Comparison of ENCODE assay signal across 12 cellular contexts in the genomic region with DNA sequence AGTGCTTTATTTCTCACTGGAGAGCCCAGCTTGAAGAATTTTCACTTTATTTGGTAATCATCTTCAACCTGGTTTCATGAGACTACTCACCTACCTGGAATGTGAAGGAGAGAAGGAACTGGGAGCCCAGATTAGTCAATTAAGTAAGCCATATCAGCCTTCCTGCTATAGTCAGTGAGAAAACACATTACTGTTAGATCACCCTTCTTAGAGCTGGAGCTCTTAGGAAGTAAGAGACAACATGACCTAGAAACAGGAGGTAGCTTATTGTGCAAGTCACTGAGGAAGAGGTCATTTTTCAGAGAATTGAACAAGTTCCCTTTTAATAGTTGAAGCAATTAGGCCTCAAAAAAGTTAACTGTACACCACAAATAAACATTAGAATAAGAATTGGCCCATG. TPM values are rescaled to one million over a fixed set of nuclear protein-coding genes. Genes with fewer than 3 reads are reported as not detected.
DNase-seq lines count a peak whose midpoint lies in the region; ATAC-seq and TF ChIP-seq lines count a peak whose summit lies in the region.
"Had no signal": no experiment of that assay in that cellular context is flagged by ENCODE, and none has a peak within 500 bp of the region (broad histone marks: within the 10 kb centered on the region; RNA-seq: fewer than 3 reads in every experiment).

No MANE protein-coding gene starts in this region.

- H3K4me1 Mint-ChIP-seq in natural killer cell treated with Interleukin-12 subunit alpha and Interleukin-12 subunit beta and Interleukin-15 and Interleukin-18, amount 100 ng/mL, for 72 hours (ENCODE audit: low read depth in 2 of 2) = peaks cover 0 to 4% of the 10 kb centered on the region in 2 donors
- peaks cover 0 to 4% (median under 1%) of the 10 kb centered on the region in 4 donors for H3K4me1 Mint-ChIP-seq in CD4-positive, alpha-beta memory T cell
- H3K4me1 Mint-ChIP-seq: mesothelial cell of epicardium had no signal

- peak overlapping the region; percentile 61 to 80 for H3K27ac Mint-ChIP-seq in natural killer cell treated with Interleukin-12 subunit alpha and Interleukin-12 subunit beta and Interleukin-15 and Interleukin-18, amount 100 ng/mL, for 72 hours
- peak overlapping the region in 2 of 7 donors; percentile 32 to 42 for H3K27ac Mint-ChIP-seq in CD4-positive, alpha-beta memory T cell
- H3K27ac Mint-ChIP-seq: mesothelial cell of epicardium had no signal

- H3K4me1 ChIP-seq in CD4-positive, alpha-beta memory T cell (ENCODE audit: insufficient read depth, low read length) = no peaks in the 10 kb centered on the region
- no peaks in the 10 kb centered on the region for H3K4me1 ChIP-seq in BE2C
- H3K4me1 ChIP-seq: testis had no signal

- H3K9me3 ChIP-seq in CD4-positive, alpha-beta memory T cell (ENCODE audit: control insufficient read depth in 1 of 2, low read length in 2 of 2) = no peaks in the 10 kb centered on the region
- no peaks in the 10 kb centered on the region for H3K9me3 ChIP-seq in BE2C
- H3K9me3 ChIP-seq: testis had no signal

- CTCF ChIA-PET in CD4-positive, alpha-beta memory T cell (lab: Charles Lee; ENCODE audit: partially characterized antibody) = no interaction called here

- peak in 1 of 2 donors; percentile 46 for ATAC-seq in natural killer cell treated with Interleukin-12 subunit alpha and Interleukin-12 subunit beta and Interleukin-15 and Interleukin-18, amount 100 ng/mL, for 72 hours
- ATAC-seq in HG03457 (IDR thresholded peaks at IDR 0.05; ENCODE audit: unreplicated experiment) = no peak

- H3K36me3 ChIP-seq in CD4-positive, alpha-beta memory T cell (ENCODE audit: insufficient read depth, low read length) = peaks cover 11% of the 10 kb centered on the region
- H3K36me3 ChIP-seq in BE2C = no peaks in the 10 kb centered on the region

- no peaks in the 10 kb centered on the region for H3K27me3 ChIP-seq in CD4-positive, alpha-beta memory T cell (ENCODE audit: insufficient read depth, low read length)
- no peaks in the 10 kb centered on the region for H3K27me3 ChIP-seq in BE2C
- H3K27me3 ChIP-seq: testis had no signal

- peak overlapping the region; percentile 22 for H3K27ac ChIP-seq in caudate nucleus (ENCODE audit: low read depth, low read length)
- H3K27ac ChIP-seq in CD4-positive, alpha-beta memory T cell (ENCODE audit: low read depth, low read length) = no peak overlapping the region
- H3K27ac ChIP-seq: testis had no signal

- intact Hi-C loops in posterior cingulate gyrus (cut with DNase I) = loop anchor here (10.0 kb wide), 1 partner anchor 90 kb away; no protein-coding TSS in a partner anchor
- intact Hi-C loops in CD4-positive, alpha-beta memory T cell (cut with micrococcal nuclease) = no loop called here

- H3K4me3 ChIP-seq in NB4 (ENCODE audit: low read depth, low read length) (no peak overlapping the region), BE2C (ENCODE audit: low read depth, low read length) (no peak overlapping the region)
- H3K4me3 ChIP-seq in CD4-positive, alpha-beta memory T cell (ENCODE audit: low read length in 2 of 2) = no peak overlapping the region
- H3K4me3 ChIP-seq: testis had no signal

- TF ChIP-seq CTCF in NB4 (IDR thresholded peaks at IDR 0.05; ENCODE audit: low read depth, low read length) (no peak), BE2C (IDR thresholded peaks at IDR 0.05; ENCODE audit: low read depth, low read length) (no peak)

- H3K4me3 Mint-ChIP-seq in natural killer cell treated with Interleukin-12 subunit alpha and Interleukin-12 subunit beta and Interleukin-15 and Interleukin-18, amount 100 ng/mL, for 72 hours = no peak overlapping the region
- no peak overlapping the region for H3K4me3 Mint-ChIP-seq in CD4-positive, alpha-beta memory T cell
- H3K4me3 Mint-ChIP-seq: mesothelial cell of epicardium had no signal

- DNase-seq in EL (peak; percentile 69), NB4 (ENCODE audit: low read depth) (peak; percentile 81), caudate nucleus (lab: John Stamatoyannopoulos, UW) (no peak), posterior cingulate gyrus (no peak), BE2C (no peak)
- DNase-seq in natural killer cell treated with Interleukin-12 subunit alpha and Interleukin-12 subunit beta and Interleukin-15 and Interleukin-18, amount 100 ng/mL, for 72 hours (ENCODE audit: low spot score) = no peak
- no peak for DNase-seq in CD4-positive, alpha-beta memory T cell
- DNase-seq: activated CD4-positive, alpha-beta T cell treated with anti-CD3 and anti-CD28 coated beads, Interleukin-2, amount 50 U/mL, for 48 hours; NCI-H774; testis had no signal

- no peaks in the 10 kb centered on the region for H3K9me3 Mint-ChIP-seq in natural killer cell treated with Interleukin-12 subunit alpha and Interleukin-12 subunit beta and Interleukin-15 and Interleukin-18, amount 100 ng/mL, for 72 hours
- no peaks in the 10 kb centered on the region for H3K9me3 Mint-ChIP-seq in CD4-positive, alpha-beta memory T cell

- peaks cover 18% of the 10 kb centered on the region for H3K36me3 Mint-ChIP-seq in natural killer cell treated with Interleukin-12 subunit alpha and Interleukin-12 subunit beta and Interleukin-15 and Interleukin-18, amount 100 ng/mL, for 72 hours
- H3K36me3 Mint-ChIP-seq in CD4-positive, alpha-beta memory T cell = peaks cover 43 to 52% of the 10 kb centered on the region in 2 donors

- H3K27me3 Mint-ChIP-seq in natural killer cell treated with Interleukin-12 subunit alpha and Interleukin-12 subunit beta and Interleukin-15 and Interleukin-18, amount 100 ng/mL, for 72 hours = no peaks in the 10 kb centered on the region
- no peaks in the 10 kb centered on the region for H3K27me3 Mint-ChIP-seq in CD4-positive, alpha-beta memory T cell

- POLR2A ChIA-PET in CD4-positive, alpha-beta memory T cell (lab: Charles Lee; ENCODE audit: partially characterized antibody) = no interaction called here

- no peak for TF ChIP-seq POLR2A in NB4 (IDR thresholded peaks at IDR 0.05; ENCODE audit: extremely low read depth, insufficient read length)

RNA-seq across cellular contexts. Expression of gene TEKT2, which starts 49.2 kb away (rescaled TPM):
- total RNA-seq in natural killer cell treated with Interleukin-12 subunit alpha and Interleukin-12 subunit beta and Interleukin-15 and Interleukin-18, amount 100 ng/mL, for 72 hours = not detected
- total RNA-seq in CD4-positive, alpha-beta memory T cell = not detected
- not detected for polyA plus RNA-seq in CD4-positive, alpha-beta memory T cell
- 1.7 TPM for polyA plus RNA-seq in BE2C (2012; ENCODE audit: insufficient read depth, insufficient read length, low read depth)

RNA-seq across cellular contexts. Expression of gene ADPRS, which starts 54.0 kb away (rescaled TPM):
- total RNA-seq in natural killer cell treated with Interleukin-12 subunit alpha and Interleukin-12 subunit beta and Interleukin-15 and Interleukin-18, amount 100 ng/mL, for 72 hours = 10 to 100 TPM; 43.5 to 47.9 TPM
- total RNA-seq in CD4-positive, alpha-beta memory T cell = 10 to 100 TPM; 26.7 to 28.6 TPM
- polyA plus RNA-seq in CD4-positive, alpha-beta memory T cell = 10 to 100 TPM; 25.7 to 31.5 TPM
- polyA plus RNA-seq in BE2C (2012; ENCODE audit: insufficient read depth, insufficient read length, low read depth) = 68.2 TPM

Comparison
In these comparisons a context has a peak if more than half of its experiments do, and no peak if none do; other contexts are left out.
1. DNase-seq: peak in EL (single experiment) and NB4 (single experiment); none in caudate nucleus (0 of 61), natural killer cell treated with Interleukin-12 subunit alpha and Interleukin-12 subunit beta and Interleukin-15 and Interleukin-18, amount 100 ng/mL, for 72 hours (single experiment), posterior cingulate gyrus (0 of 10), CD4-positive, alpha-beta memory T cell (0 of 5) and BE2C (single experiment).